Comparison of ENCODE assay signal across 22 cellular contexts in genomic region chr20:63074631-63075030, GRCh38.
"Had no signal": no experiment of that assay in that cellular context is flagged by ENCODE, and none has a peak within 500 bp of the region (broad histone marks: within the 10 kb centered on the region; RNA-seq: fewer than 3 reads in every experiment).

No MANE protein-coding gene starts in this region.

- H3K4me1 ChIP-seq: Peyer's patch had no signal

- FAIRE-seq: K562 had no signal

- H3K27ac ChIP-seq: Peyer's patch, RWPE1 had no signal

- H3K36me3 ChIP-seq: Peyer's patch had no signal

- H3K4me3 ChIP-seq: K562, Peyer's patch had no signal

- DNase-seq: activated CD4-positive, alpha-beta T cell treated with anti-CD3 and anti-CD28 coated beads for 48 hours; activated CD4-positive, alpha-beta T cell treated with anti-CD3 and anti-CD28 coated beads, Interleukin-2, amount 50 U/mL, for 4 hours; activated CD4-positive, CD25-positive, alpha-beta regulatory T cell treated with anti-CD3 and anti-CD28 coated beads, Interleukin-2, amount 50 U/mL, for 72 hours; activated CD8-positive, alpha-beta memory T cell treated with anti-CD3 and anti-CD28 coated beads, Interleukin-2, amount 10 ng/mL, durations not matched to agents 7 days and 5 days; activated CD8-positive, alpha-beta T cell treated with anti-CD3 and anti-CD28 coated beads, Interleukin-2, amount 10 ng/mL, durations not matched to agents 7 days and 5 days; activated gamma-delta T cell treated with Interleukin-2 at 50 U/mL for 16 hours; activated naive CD4-positive, alpha-beta T cell treated with anti-CD3 and anti-CD28 coated beads, Interleukin-2, amount 10 ng/mL, durations not matched to agents 7 days and 5 days; activated naive CD8-positive, alpha-beta T cell treated with anti-CD3 and anti-CD28 coated beads for 36 hours; activated T-cell treated with anti-CD3 and anti-CD28 coated beads, Interleukin-2, amount 50 U/mL, for 4 hours; Karpas-422; MM.1S; NCI-H1048; NCI-H146; NCI-H187 treated with DMSO at 0.1 percent for 48 hours; NCI-H2081 treated with DMSO at 0.1 percent for 48 hours; NCI-H446; NCI-H524; SHP77 treated with DMSO at 0.1 percent for 48 hours had no signal

- ATAC-seq: activated CD8-positive, alpha-beta memory T cell treated with anti-CD3 and anti-CD28 coated beads, Interleukin-2, amount 10 ng/mL, durations not matched to agents 7 days and 5 days; activated CD8-positive, alpha-beta T cell treated with anti-CD3 and anti-CD28 coated beads, Interleukin-2, amount 10 ng/mL, durations not matched to agents 7 days and 5 days; activated T-cell treated with anti-CD3 and anti-CD28 coated beads, Interleukin-2, amount 50 U/mL, for 4 hours; K562; WTC11 had no signal
